Comparison of ENCODE assay signal across 21 cellular contexts in the genomic region with DNA sequence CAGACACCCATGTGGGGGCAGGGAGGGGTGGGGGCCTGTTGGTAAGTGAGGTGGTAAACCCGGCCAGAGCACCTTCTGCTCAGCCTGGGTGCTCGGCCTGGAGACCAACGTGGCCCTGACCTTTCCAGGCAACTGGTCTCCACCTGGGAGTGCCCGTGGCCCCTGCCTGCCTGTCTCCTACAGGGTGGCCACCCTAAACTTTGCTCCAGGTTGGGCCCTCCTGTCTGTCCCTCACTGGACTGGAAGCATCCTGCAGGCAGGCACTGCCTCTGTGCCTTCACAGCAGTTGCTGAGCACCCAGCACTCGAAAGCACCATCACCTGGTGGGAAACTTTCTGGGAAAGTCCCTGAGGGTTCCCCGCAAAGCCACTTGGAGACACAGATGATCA.
"Had no signal": no experiment of that assay in that cellular context is flagged by ENCODE, and none has a peak within 500 bp of the region (broad histone marks: within the 10 kb centered on the region; RNA-seq: fewer than 3 reads in every experiment).

No MANE protein-coding gene starts in this region.

- H3K27me3 ChIP-seq: Peyer's patch had no signal

- DNase-seq: activated CD4-positive, alpha-beta T cell treated with anti-CD3 and anti-CD28 coated beads for 48 hours; activated CD4-positive, alpha-beta T cell treated with anti-CD3 and anti-CD28 coated beads, Interleukin-2, amount 50 U/mL, for 4 hours; activated CD4-positive, CD25-positive, alpha-beta regulatory T cell treated with anti-CD3 and anti-CD28 coated beads, Interleukin-2, amount 50 U/mL, for 72 hours; activated CD8-positive, alpha-beta memory T cell treated with anti-CD3 and anti-CD28 coated beads, Interleukin-2, amount 50 U/mL, for 48 hours; activated naive CD4-positive, alpha-beta T cell treated with Interleukin-2 at 50 U/mL for 16 hours; activated T-cell treated with anti-CD3 and anti-CD28 coated beads, Interleukin-2, amount 50 U/mL, for 1 hour; anterior cingulate cortex; Kasumi-1; KBM-7; NCI-H146; NCI-H187 treated with DMSO at 0.1 percent for 48 hours; NCI-H2081 treated with DMSO at 0.1 percent for 48 hours; NCI-H446; NCI-H524; SHP77 treated with DMSO at 0.1 percent for 48 hours; T-helper 17 cell; T-helper 9 cell had no signal

- H3K9me3 ChIP-seq: Peyer's patch had no signal

- H3K36me3 ChIP-seq: Peyer's patch had no signal

- H3K4me1 ChIP-seq: Peyer's patch had no signal

- ATAC-seq: activated naive CD4-positive, alpha-beta T cell treated with anti-CD3 and anti-CD28 coated beads, Interleukin-2, amount 50 U/mL, for 72 hours; T-helper 17 cell; WTC11 had no signal

- H3K4me3 ChIP-seq: Peyer's patch had no signal

- H3K27ac ChIP-seq: Peyer's patch, RWPE1 had no signal
